Comparison of ENCODE assay signal across 23 cellular contexts in the genomic region with DNA sequence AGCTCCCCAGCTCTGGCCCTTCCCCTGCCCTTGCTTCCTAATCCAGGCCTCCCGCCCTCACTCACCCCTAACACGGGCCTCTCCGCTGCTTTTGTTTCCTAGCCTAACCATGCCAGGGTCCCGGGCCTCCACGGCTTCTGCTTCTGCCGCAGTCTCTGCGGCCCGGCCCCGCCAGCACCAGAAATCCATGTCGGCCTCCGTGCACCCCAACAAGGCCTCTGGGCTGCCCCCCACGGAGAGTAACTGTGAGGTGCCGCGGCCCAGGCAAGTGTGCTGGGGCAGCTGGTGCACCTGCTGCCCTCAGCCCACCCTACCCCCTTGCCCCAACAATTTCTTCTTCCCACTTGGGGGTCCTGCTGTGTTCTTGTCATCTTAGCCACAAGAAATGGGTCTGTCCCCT.
"Had no signal": no experiment of that assay in that cellular context is flagged by ENCODE, and none has a peak within 500 bp of the region (broad histone marks: within the 10 kb centered on the region; RNA-seq: fewer than 3 reads in every experiment).

No MANE protein-coding gene starts in this region.

- H3K27me3 ChIP-seq: brain microvascular endothelial cell, gastroesophageal sphincter, upper lobe of right lung had no signal

- H3K27ac Mint-ChIP-seq: activated CD4-positive, alpha-beta T cell treated with anti-CD3 and anti-CD28 coated beads, Interleukin-2, amount 10 ng/mL, durations not matched to agents 7 days and 5 days; activated naive CD4-positive, alpha-beta T cell treated with anti-CD3 and anti-CD28 coated beads for 36 hours; nephron had no signal

- H3K4me3 Mint-ChIP-seq: activated CD4-positive, alpha-beta T cell treated with anti-CD3 and anti-CD28 coated beads, Interleukin-2, amount 10 ng/mL, durations not matched to agents 7 days and 5 days; activated naive CD4-positive, alpha-beta T cell treated with anti-CD3 and anti-CD28 coated beads for 36 hours; activated T-cell treated with anti-CD3 and anti-CD28 coated beads, Interleukin-2, amount 50 U/mL, for 4 hours; nephron had no signal

- H3K4me1 ChIP-seq: upper lobe of right lung had no signal

- H3K27me3 Mint-ChIP-seq: activated CD4-positive, alpha-beta T cell treated with anti-CD3 and anti-CD28 coated beads, Interleukin-2, amount 10 ng/mL, durations not matched to agents 7 days and 5 days had no signal

- H3K27ac ChIP-seq: brain microvascular endothelial cell, epithelial cell of prostate, gastroesophageal sphincter, left ventricle myocardium inferior, upper lobe of right lung, WERI-Rb-1 had no signal

- H3K4me3 ChIP-seq: gastroesophageal sphincter, left ventricle myocardium inferior, thoracic aorta, upper lobe of right lung had no signal

- ATAC-seq: activated T-cell treated with anti-CD3 and anti-CD28 coated beads, Interleukin-2, amount 50 U/mL, for 4 hours; gastroesophageal sphincter; upper lobe of right lung had no signal

- DNase-seq: activated CD4-positive, alpha-beta T cell treated with anti-CD3 and anti-CD28 coated beads, Interleukin-2, amount 10 ng/mL, durations not matched to agents 7 days and 5 days; activated CD4-positive, CD25-positive, alpha-beta regulatory T cell treated with anti-CD3 and anti-CD28 coated beads, Interleukin-2, amount 50 U/mL, for 72 hours; activated naive CD4-positive, alpha-beta T cell treated with anti-CD3 and anti-CD28 coated beads for 36 hours; activated T-cell treated with anti-CD3 and anti-CD28 coated beads, Interleukin-2, amount 50 U/mL, for 4 hours; anterior cingulate cortex; brain microvascular endothelial cell; caudate nucleus; dermis blood vessel endothelial cell; head of caudate nucleus; hypothalamus; left ventricle myocardium inferior; occipital lobe; posterior cingulate gyrus; SK-N-SH; stimulated activated CD4-positive, alpha-beta T cell treated with anti-CD3 and anti-CD28 coated beads, Interleukin-2, amount 100 ng/mL, for 48 hours; stimulated activated CD8-positive, alpha-beta memory T cell treated with anti-CD3 and anti-CD28 coated beads, Interleukin-4, amount 100 ng/mL, for 48 hours; stimulated activated naive CD4-positive, alpha-beta T cell treated with Interleukin-2 at 50 U/mL for 16 hours; upper lobe of right lung; WERI-Rb-1 had no signal

- H3K9me3 Mint-ChIP-seq: activated CD4-positive, alpha-beta T cell treated with anti-CD3 and anti-CD28 coated beads, Interleukin-2, amount 10 ng/mL, durations not matched to agents 7 days and 5 days; activated naive CD4-positive, alpha-beta T cell treated with anti-CD3 and anti-CD28 coated beads for 36 hours; activated T-cell treated with anti-CD3 and anti-CD28 coated beads, Interleukin-2, amount 50 U/mL, for 4 hours; nephron had no signal

- H3K9me3 ChIP-seq: gastroesophageal sphincter, left ventricle myocardium inferior, SK-N-SH, thoracic aorta, upper lobe of right lung had no signal
